ENCODE assay signal across 1 cellular context in the genomic region with DNA sequence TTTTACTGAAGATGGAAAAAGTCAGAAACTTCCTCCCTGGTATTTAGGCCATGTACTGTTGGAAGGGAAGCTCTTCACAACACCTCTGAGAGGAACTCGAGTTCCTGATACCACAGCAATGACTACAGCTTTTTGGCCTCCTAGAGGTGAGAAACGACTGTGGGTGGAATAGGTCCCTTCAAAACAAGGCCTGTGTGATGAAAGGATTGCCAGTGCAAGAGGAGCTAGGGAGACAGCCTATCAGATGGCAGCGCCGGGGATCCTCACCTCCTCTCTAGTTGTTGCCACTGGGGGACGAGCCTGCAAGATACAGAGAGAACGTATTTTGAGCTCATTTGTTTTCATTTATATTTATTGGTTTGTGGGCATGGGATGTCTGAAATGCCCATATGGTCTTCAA.
TF ChIP-seq lines count a peak whose summit lies in the region.

No MANE protein-coding gene starts in this region.

TF ChIP-seq in WTC11, 78 proteins besides CTCF, POLR2A, EP300 and RAD21 (continued from another document):
- TF ChIP-seq, protein P1, sequence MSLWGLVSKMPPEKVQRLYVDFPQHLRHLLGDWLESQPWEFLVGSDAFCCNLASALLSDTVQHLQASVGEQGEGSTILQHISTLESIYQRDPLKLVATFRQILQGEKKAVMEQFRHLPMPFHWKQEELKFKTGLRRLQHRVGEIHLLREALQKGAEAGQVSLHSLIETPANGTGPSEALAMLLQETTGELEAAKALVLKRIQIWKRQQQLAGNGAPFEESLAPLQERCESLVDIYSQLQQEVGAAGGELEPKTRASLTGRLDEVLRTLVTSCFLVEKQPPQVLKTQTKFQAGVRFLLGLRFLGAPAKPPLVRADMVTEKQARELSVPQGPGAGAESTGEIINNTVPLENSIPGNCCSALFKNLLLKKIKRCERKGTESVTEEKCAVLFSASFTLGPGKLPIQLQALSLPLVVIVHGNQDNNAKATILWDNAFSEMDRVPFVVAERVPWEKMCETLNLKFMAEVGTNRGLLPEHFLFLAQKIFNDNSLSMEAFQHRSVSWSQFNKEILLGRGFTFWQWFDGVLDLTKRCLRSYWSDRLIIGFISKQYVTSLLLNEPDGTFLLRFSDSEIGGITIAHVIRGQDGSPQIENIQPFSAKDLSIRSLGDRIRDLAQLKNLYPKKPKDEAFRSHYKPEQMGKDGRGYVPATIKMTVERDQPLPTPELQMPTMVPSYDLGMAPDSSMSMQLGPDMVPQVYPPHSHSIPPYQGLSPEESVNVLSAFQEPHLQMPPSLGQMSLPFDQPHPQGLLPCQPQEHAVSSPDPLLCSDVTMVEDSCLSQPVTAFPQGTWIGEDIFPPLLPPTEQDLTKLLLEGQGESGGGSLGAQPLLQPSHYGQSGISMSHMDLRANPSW (CRISPR knock-in tag; conservative IDR thresholded peaks at IDR 0.05; ENCODE audit: low read depth) = no peak
- TF ChIP-seq, protein P2, sequence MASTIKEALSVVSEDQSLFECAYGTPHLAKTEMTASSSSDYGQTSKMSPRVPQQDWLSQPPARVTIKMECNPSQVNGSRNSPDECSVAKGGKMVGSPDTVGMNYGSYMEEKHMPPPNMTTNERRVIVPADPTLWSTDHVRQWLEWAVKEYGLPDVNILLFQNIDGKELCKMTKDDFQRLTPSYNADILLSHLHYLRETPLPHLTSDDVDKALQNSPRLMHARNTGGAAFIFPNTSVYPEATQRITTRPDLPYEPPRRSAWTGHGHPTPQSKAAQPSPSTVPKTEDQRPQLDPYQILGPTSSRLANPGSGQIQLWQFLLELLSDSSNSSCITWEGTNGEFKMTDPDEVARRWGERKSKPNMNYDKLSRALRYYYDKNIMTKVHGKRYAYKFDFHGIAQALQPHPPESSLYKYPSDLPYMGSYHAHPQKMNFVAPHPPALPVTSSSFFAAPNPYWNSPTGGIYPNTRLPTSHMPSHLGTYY (CRISPR knock-in tag; IDR thresholded peaks at IDR 0.05) = no peak
- TF ChIP-seq, protein P3, sequence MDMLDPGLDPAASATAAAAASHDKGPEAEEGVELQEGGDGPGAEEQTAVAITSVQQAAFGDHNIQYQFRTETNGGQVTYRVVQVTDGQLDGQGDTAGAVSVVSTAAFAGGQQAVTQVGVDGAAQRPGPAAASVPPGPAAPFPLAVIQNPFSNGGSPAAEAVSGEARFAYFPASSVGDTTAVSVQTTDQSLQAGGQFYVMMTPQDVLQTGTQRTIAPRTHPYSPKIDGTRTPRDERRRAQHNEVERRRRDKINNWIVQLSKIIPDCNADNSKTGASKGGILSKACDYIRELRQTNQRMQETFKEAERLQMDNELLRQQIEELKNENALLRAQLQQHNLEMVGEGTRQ (CRISPR knock-in tag; IDR thresholded peaks at IDR 0.05) = no peak
- TF ChIP-seq ZNF121 (CRISPR knock-in tag; IDR thresholded peaks at IDR 0.05) (no peak), SOX15 (CRISPR knock-in tag; IDR thresholded peaks at IDR 0.05) (no peak)
- TF ChIP-seq, protein P4, sequence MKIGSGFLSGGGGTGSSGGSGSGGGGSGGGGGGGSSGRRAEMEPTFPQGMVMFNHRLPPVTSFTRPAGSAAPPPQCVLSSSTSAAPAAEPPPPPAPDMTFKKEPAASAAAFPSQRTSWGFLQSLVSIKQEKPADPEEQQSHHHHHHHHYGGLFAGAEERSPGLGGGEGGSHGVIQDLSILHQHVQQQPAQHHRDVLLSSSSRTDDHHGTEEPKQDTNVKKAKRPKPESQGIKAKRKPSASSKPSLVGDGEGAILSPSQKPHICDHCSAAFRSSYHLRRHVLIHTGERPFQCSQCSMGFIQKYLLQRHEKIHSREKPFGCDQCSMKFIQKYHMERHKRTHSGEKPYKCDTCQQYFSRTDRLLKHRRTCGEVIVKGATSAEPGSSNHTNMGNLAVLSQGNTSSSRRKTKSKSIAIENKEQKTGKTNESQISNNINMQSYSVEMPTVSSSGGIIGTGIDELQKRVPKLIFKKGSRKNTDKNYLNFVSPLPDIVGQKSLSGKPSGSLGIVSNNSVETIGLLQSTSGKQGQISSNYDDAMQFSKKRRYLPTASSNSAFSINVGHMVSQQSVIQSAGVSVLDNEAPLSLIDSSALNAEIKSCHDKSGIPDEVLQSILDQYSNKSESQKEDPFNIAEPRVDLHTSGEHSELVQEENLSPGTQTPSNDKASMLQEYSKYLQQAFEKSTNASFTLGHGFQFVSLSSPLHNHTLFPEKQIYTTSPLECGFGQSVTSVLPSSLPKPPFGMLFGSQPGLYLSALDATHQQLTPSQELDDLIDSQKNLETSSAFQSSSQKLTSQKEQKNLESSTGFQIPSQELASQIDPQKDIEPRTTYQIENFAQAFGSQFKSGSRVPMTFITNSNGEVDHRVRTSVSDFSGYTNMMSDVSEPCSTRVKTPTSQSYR (CRISPR knock-in tag; IDR thresholded peaks at IDR 0.05) = no peak
TF ChIP-seq in WTC11: peak in this region for 0.
